In the genomic region with DNA sequence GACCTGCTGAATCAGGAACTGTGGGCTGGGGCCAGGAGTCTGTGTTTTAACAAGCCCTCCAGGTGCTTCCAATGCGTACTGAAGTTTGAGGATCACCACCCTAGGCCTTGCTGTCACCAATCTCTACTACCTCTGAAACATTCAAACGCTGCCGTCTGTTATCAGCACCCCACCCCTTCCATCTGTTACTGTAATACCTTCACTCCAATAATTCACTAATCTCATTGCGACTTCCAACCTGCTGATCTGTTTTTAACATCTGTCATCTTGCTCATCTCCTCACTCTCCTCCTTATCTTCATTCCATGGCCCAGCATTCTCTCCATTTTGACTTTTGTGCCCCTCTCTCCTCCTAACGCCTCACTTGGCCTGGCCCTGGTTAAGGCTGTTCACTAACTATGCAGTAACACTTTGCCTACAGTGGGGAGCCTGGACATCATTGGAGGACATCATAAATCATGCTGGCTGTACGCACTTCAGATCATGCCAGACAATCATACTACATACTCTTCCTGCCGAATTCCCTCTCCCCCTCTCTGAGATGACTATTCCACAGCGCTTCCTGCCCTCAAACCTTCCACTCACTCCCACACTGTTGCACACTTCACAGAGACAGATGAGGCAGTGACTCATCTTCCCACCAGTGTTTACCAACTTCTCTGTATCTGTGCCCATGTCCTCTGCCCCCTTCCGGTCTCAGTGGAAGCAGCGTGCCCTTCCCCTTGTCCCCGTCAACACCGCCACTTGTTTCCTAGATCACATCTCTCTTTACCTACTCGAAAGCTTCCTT, we compare ENCODE assay signal across 1 cellular context.
TF ChIP-seq lines count a peak whose summit lies in the region.

No MANE protein-coding gene starts in this region.

TF ChIP-seq in K562, 482 proteins besides CTCF, POLR2A, EP300 and RAD21 (continues in another document):
- TF ChIP-seq SIN3B (IDR thresholded peaks at IDR 0.05; ENCODE audit: low read depth) (no peak), ZSCAN32 (CRISPR knock-in tag; IDR thresholded peaks at IDR 0.05) (no peak), CREM (IDR thresholded peaks at IDR 0.05; ENCODE audit: low read depth) (peak; percentile 42; the same call in 1 of the 2 replicates), BCL6 (CRISPR knock-in tag; IDR thresholded peaks at IDR 0.05) (no peak), TRIM24 (IDR thresholded peaks at IDR 0.05) (peak; percentile 99), SMARCA5 (IDR thresholded peaks at IDR 0.05) (peak; percentile 93), ETV5 (CRISPR knock-in tag; IDR thresholded peaks at IDR 0.05; ENCODE audit: low read depth) (peak; percentile 98), SMARCB1 (IDR thresholded peaks at IDR 0.05; ENCODE audit: insufficient read length, low read depth) (peak; percentile 93), RFX7 (CRISPR knock-in tag; IDR thresholded peaks at IDR 0.05) (no peak), DACH1 (IDR thresholded peaks at IDR 0.05; ENCODE audit: partially characterized antibody) (peak; percentile 92), NFATC3 (IDR thresholded peaks at IDR 0.05) (peak; percentile 91), CEBPG (CRISPR knock-in tag; IDR thresholded peaks at IDR 0.05) (no peak), CEBPG (tag; conservative IDR thresholded peaks at IDR 0.05 in 1 of 2, IDR thresholded peaks at IDR 0.05 in 1 of 2) (peak in 1 of 2 experiments; percentile 11; a peak in 1 of 4 replicates), NFIC (IDR thresholded peaks at IDR 0.05) (peak; percentile 98), CBFA2T2 (conservative IDR thresholded peaks at IDR 0.05) (peak; percentile 100), CBX5 (IDR thresholded peaks at IDR 0.05; ENCODE audit: borderline replicate concordance, low read depth) (peak; percentile 62), HSF4 (CRISPR knock-in tag; IDR thresholded peaks at IDR 0.05; ENCODE audit: borderline replicate concordance) (peak; percentile 69; the same call in 1 of the 2 replicates), HBP1 (CRISPR knock-in tag; IDR thresholded peaks at IDR 0.05) (peak; percentile 78), POU5F1 (IDR thresholded peaks at IDR 0.05; ENCODE audit: borderline replicate concordance, low read depth, low read length, partially characterized antibody) (no peak), MYC (IDR thresholded peaks at IDR 0.05; ENCODE audit: low read depth, low read length) (peak; percentile 59; the same call in 1 of the 2 replicates), MYC (CRISPR knock-in tag; IDR thresholded peaks at IDR 0.05; ENCODE audit: borderline replicate concordance, low read depth) (0 out of 2 replicates have a peak, but pooled peaks have one; percentile 9), ZNF24 (IDR thresholded peaks at IDR 0.05) (peak; percentile 30), NBN (IDR thresholded peaks at IDR 0.05; ENCODE audit: low read depth) (peak; percentile 99), ZNF75A (CRISPR knock-in tag; IDR thresholded peaks at IDR 0.05) (no peak), RBFOX2 (IDR thresholded peaks at IDR 0.05; ENCODE audit: low read depth, low read length) (no peak), SAFB (IDR thresholded peaks at IDR 0.05; ENCODE audit: borderline replicate concordance, low read depth, low read length) (no peak), RAD51 (IDR thresholded peaks at IDR 0.05; ENCODE audit: borderline replicate concordance, low read depth) (peak; percentile 44; the same call in 1 of the 2 replicates), POLR3G (IDR thresholded peaks at IDR 0.05; ENCODE audit: extremely low read depth, insufficient read length, insufficient replicate concordance) (no peak), ZNF57 (CRISPR knock-in tag; IDR thresholded peaks at IDR 0.05) (no peak), ZNF318 (IDR thresholded peaks at IDR 0.05; ENCODE audit: borderline replicate concordance in 1 of 2, low read depth in 1 of 2) (peak in 1 of 2 experiments; percentile 69; a peak in 2 of 4 replicates), COPS2 (conservative IDR thresholded peaks at IDR 0.05) (no peak), FIP1L1 (IDR thresholded peaks at IDR 0.05; ENCODE audit: low read depth, low read length, poor library complexity, severe bottlenecking) (no peak), CBX8 (IDR thresholded peaks at IDR 0.05; ENCODE audit: borderline replicate concordance, extremely low read depth, low read depth, low read length, poor library complexity, severe bottlenecking) (no peak), L3MBTL2 (IDR thresholded peaks at IDR 0.05) (peak; percentile 52), ZNF239 (CRISPR knock-in tag; IDR thresholded peaks at IDR 0.05) (no peak), ZNF77 (CRISPR knock-in tag; IDR thresholded peaks at IDR 0.05) (no peak), GABPB1 (CRISPR knock-in tag; IDR thresholded peaks at IDR 0.05) (peak; percentile 66; the same call in 1 of the 2 replicates), NFYB (IDR thresholded peaks at IDR 0.05; ENCODE audit: extremely low read depth, insufficient read length) (no peak), FOS (IDR thresholded peaks at IDR 0.05; ENCODE audit: extremely low read depth, insufficient read length) (peak; percentile 54), C11orf30 (IDR thresholded peaks at IDR 0.05; ENCODE audit: low read depth) (peak; percentile 76), PCBP2 (IDR thresholded peaks at IDR 0.05; ENCODE audit: low read depth, low read length, poor library complexity, severe bottlenecking) (no peak), SLC30A9 (CRISPR knock-in tag; IDR thresholded peaks at IDR 0.05) (no peak)
- TF ChIP-seq, protein P1, sequence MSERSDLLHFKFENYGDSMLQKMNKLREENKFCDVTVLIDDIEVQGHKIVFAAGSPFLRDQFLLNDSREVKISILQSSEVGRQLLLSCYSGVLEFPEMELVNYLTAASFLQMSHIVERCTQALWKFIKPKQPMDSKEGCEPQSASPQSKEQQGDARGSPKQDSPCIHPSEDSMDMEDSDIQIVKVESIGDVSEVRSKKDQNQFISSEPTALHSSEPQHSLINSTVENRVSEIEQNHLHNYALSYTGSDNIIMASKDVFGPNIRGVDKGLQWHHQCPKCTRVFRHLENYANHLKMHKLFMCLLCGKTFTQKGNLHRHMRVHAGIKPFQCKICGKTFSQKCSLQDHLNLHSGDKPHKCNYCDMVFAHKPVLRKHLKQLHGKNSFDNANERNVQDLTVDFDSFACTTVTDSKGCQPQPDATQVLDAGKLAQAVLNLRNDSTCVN (CRISPR knock-in tag; IDR thresholded peaks at IDR 0.05): 0 out of 2 replicates have a peak, but pooled peaks have one; percentile 51
- TF ChIP-seq, protein P2, sequence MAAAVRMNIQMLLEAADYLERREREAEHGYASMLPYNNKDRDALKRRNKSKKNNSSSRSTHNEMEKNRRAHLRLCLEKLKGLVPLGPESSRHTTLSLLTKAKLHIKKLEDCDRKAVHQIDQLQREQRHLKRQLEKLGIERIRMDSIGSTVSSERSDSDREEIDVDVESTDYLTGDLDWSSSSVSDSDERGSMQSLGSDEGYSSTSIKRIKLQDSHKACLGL (CRISPR knock-in tag; IDR thresholded peaks at IDR 0.05; ENCODE audit: borderline replicate concordance, poor library complexity, severe bottlenecking): peak; percentile 24
- TF ChIP-seq, protein P3, sequence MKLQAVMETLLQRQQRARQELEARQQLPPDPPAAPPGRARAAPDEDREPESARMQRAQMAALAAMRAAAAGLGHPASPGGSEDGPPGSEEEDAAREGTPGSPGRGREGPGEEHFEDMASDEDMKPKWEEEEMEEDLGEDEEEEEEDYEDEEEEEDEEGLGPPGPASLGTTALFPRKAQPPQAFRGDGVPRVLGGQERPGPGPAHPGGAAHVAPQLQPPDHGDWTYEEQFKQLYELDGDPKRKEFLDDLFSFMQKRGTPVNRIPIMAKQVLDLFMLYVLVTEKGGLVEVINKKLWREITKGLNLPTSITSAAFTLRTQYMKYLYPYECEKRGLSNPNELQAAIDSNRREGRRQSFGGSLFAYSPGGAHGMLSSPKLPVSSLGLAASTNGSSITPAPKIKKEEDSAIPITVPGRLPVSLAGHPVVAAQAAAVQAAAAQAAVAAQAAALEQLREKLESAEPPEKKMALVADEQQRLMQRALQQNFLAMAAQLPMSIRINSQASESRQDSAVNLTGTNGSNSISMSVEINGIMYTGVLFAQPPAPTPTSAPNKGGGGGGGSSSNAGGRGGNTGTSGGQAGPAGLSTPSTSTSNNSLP (IDR thresholded peaks at IDR 0.05; ENCODE audit: borderline replicate concordance, low read depth, low read length): peak; percentile 82; the same call in 1 of the 2 replicates
- TF ChIP-seq, protein P4, sequence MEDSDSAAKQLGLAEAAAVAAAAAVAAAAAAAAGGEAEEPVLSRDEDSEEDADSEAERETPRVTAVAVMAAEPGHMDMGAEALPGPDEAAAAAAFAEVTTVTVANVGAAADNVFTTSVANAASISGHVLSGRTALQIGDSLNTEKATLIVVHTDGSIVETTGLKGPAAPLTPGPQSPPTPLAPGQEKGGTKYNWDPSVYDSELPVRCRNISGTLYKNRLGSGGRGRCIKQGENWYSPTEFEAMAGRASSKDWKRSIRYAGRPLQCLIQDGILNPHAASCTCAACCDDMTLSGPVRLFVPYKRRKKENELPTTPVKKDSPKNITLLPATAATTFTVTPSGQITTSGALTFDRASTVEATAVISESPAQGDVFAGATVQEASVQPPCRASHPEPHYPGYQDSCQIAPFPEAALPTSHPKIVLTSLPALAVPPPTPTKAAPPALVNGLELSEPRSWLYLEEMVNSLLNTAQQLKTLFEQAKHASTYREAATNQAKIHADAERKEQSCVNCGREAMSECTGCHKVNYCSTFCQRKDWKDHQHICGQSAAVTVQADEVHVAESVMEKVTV (CRISPR knock-in tag; IDR thresholded peaks at IDR 0.05): no peak
- TF ChIP-seq, protein P5, sequence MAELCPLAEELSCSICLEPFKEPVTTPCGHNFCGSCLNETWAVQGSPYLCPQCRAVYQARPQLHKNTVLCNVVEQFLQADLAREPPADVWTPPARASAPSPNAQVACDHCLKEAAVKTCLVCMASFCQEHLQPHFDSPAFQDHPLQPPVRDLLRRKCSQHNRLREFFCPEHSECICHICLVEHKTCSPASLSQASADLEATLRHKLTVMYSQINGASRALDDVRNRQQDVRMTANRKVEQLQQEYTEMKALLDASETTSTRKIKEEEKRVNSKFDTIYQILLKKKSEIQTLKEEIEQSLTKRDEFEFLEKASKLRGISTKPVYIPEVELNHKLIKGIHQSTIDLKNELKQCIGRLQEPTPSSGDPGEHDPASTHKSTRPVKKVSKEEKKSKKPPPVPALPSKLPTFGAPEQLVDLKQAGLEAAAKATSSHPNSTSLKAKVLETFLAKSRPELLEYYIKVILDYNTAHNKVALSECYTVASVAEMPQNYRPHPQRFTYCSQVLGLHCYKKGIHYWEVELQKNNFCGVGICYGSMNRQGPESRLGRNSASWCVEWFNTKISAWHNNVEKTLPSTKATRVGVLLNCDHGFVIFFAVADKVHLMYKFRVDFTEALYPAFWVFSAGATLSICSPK (IDR thresholded peaks at IDR 0.05; ENCODE audit: borderline replicate concordance): peak; percentile 85; the same call in 1 of the 2 replicates
